In the genomic region with DNA sequence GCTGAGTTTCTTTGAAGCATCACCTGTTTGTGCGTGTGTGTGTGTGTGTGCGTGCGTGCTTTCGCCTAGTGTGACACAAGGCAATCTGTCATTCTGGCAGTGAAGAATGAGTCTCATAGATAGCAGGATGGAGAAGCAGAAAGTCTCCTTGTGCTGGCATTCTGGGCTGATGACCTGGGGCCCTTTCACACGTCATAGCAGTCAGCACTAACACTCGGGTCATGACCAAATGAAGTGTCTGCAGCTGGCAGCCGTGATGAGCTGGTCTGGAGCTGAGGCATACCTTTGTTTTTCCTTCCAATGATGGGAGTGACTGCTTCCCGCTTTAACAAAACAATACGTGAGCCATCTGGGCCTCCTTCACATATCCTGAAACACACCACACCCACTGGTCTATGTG, we compare ENCODE assay signal across 27 cellular contexts.
DNase-seq lines count a peak whose midpoint lies in the region; ATAC-seq and TF ChIP-seq lines count a peak whose summit lies in the region.
"Had no signal": no experiment of that assay in that cellular context is flagged by ENCODE, and none has a peak within 500 bp of the region (broad histone marks: within the 10 kb centered on the region; RNA-seq: fewer than 3 reads in every experiment).

No MANE protein-coding gene starts in this region.

- H3K4me1 ChIP-seq in endodermal cell (ENCODE audit: control insufficient read depth, insufficient read depth, low read length) (no peaks in the 10 kb centered on the region), mesenchymal stem cell (ENCODE audit: control insufficient read depth, insufficient read depth, low read depth, low read length) (peaks cover 2% of the 10 kb centered on the region)
- H3K4me1 ChIP-seq: Caco-2, HAP-1, heart right ventricle, pancreas, SJCRH30 had no signal

- no peaks in the 10 kb centered on the region for H3K36me3 ChIP-seq in endodermal cell (ENCODE audit: control insufficient read depth, insufficient read depth, low read length)
- H3K36me3 ChIP-seq in mesenchymal stem cell (ENCODE audit: control insufficient read depth in 1 of 2, insufficient read depth in 2 of 2, low read depth in 1 of 2, low read length in 2 of 2), result no peaks in the 10 kb centered on the region
- H3K36me3 ChIP-seq: HAP-1, heart right ventricle, pancreas, SJCRH30, WERI-Rb-1 had no signal

- H3K27ac ChIP-seq in endodermal cell (ENCODE audit: low read depth, low read length) (no peak overlapping the region), mesenchymal stem cell (ENCODE audit: low read length, poor library complexity, severe bottlenecking) (no peak overlapping the region)
- H3K27ac ChIP-seq: heart right ventricle, pancreas, SJCRH30, WERI-Rb-1 had no signal

- H3K36me3 Mint-ChIP-seq in endodermal cell (ENCODE audit: low read depth), result no peaks in the 10 kb centered on the region
- H3K36me3 Mint-ChIP-seq: naive thymus-derived CD4-positive, alpha-beta T cell had no signal

- no peak overlapping the region for H2BK12ac ChIP-seq in mesenchymal stem cell (ENCODE audit: low read length in 2 of 2)

- no peak overlapping the region for H4K91ac ChIP-seq in mesenchymal stem cell (ENCODE audit: low read length)

- H3K27me3 ChIP-seq in endodermal cell (ENCODE audit: control insufficient read depth, insufficient read depth, low read length, poor library complexity, severe bottlenecking) (no peaks in the 10 kb centered on the region), mesenchymal stem cell (ENCODE audit: control insufficient read depth in 1 of 2, insufficient read depth in 1 of 2, low read length in 2 of 2) (peaks cover 3 to 15% of the 10 kb centered on the region in 2 experiments)
- H3K27me3 ChIP-seq: pancreas, SJCRH30 had no signal

- TF ChIP-seq CTCF in endodermal cell (conservative IDR thresholded peaks at IDR 0.05), result no peak

- no peak overlapping the region for H2BK15ac ChIP-seq in mesenchymal stem cell (ENCODE audit: low read depth, poor library complexity, severe bottlenecking)

- no peak overlapping the region for H3K4me3 Mint-ChIP-seq in endodermal cell
- H3K4me3 Mint-ChIP-seq in stimulated activated naive CD8-positive, alpha-beta T cell treated with anti-CD3 and anti-CD28 coated beads, Interleukin-15, amount 100 ng/mL, for 72 hours, result no peak overlapping the region
- H3K4me3 Mint-ChIP-seq: activated CD4-positive, alpha-beta memory T cell treated with anti-CD3 and anti-CD28 coated beads, Interleukin-2, amount 10 ng/mL, durations not matched to agents 7 days and 5 days; B cell; IgD-negative memory B cell; memory B cell; naive thymus-derived CD4-positive, alpha-beta T cell; stimulated activated naive CD8-positive, alpha-beta T cell treated with anti-CD3 and anti-CD28 coated beads, Interleukin-15, Interleukin-2, amounts not matched to agents 100 ng/mL and 50 ng/mL, for 24 hours; T-helper 17 cell had no signal

- no peaks in the 10 kb centered on the region for H3K79me1 ChIP-seq in mesenchymal stem cell (replicated peaks; ENCODE audit: low read length, poor library complexity, severe bottlenecking)

- H3K9me3 Mint-ChIP-seq in endodermal cell, result peaks cover 2% of the 10 kb centered on the region
- no peaks in the 10 kb centered on the region for H3K9me3 Mint-ChIP-seq in stimulated activated naive CD8-positive, alpha-beta T cell treated with anti-CD3 and anti-CD28 coated beads, Interleukin-15, amount 100 ng/mL, for 72 hours
- H3K9me3 Mint-ChIP-seq: activated CD4-positive, alpha-beta memory T cell treated with anti-CD3 and anti-CD28 coated beads, Interleukin-2, amount 10 ng/mL, durations not matched to agents 7 days and 5 days; stimulated activated naive CD8-positive, alpha-beta T cell treated with anti-CD3 and anti-CD28 coated beads, Interleukin-15, Interleukin-2, amounts not matched to agents 100 ng/mL and 50 ng/mL, for 24 hours had no signal

- WGBS in endodermal cell (ENCODE audit: insufficient coverage in 1 of 2, insufficient read length in 1 of 2), 2 experiments, result 80 to 82% methylated on average over 9 of the region's 9 CpGs
- 41% methylated on average over 9 of the region's 9 CpGs for WGBS in mesenchymal stem cell

- no peak overlapping the region for H3K4ac ChIP-seq in mesenchymal stem cell (ENCODE audit: low read depth in 1 of 2, low read length in 2 of 2)

- H3K9me3 ChIP-seq in endodermal cell (ENCODE audit: control insufficient read depth, low read length) (no peaks in the 10 kb centered on the region), mesenchymal stem cell (ENCODE audit: control insufficient read depth, low read length) (no peaks in the 10 kb centered on the region)
- H3K9me3 ChIP-seq: Caco-2, HAP-1, heart right ventricle, pancreas had no signal

- H3K4me2 ChIP-seq in mesenchymal stem cell (ENCODE audit: low read length, poor library complexity, severe bottlenecking), result no peak overlapping the region

- H3K18ac ChIP-seq in mesenchymal stem cell (ENCODE audit: low read depth in 1 of 2, low read length in 2 of 2), result no peak overlapping the region

- peak overlapping the region; percentile 37 for H3K27ac Mint-ChIP-seq in endodermal cell
- H3K27ac Mint-ChIP-seq in stimulated activated naive CD8-positive, alpha-beta T cell treated with anti-CD3 and anti-CD28 coated beads, Interleukin-15, amount 100 ng/mL, for 72 hours, result no peak overlapping the region
- H3K27ac Mint-ChIP-seq: activated CD4-positive, alpha-beta memory T cell treated with anti-CD3 and anti-CD28 coated beads, Interleukin-2, amount 10 ng/mL, durations not matched to agents 7 days and 5 days; B cell; IgD-negative memory B cell; memory B cell; naive thymus-derived CD4-positive, alpha-beta T cell; stimulated activated naive CD8-positive, alpha-beta T cell treated with anti-CD3 and anti-CD28 coated beads, Interleukin-15, Interleukin-2, amounts not matched to agents 100 ng/mL and 50 ng/mL, for 24 hours; T-helper 17 cell had no signal

- H3K9ac ChIP-seq in endodermal cell (ENCODE audit: extremely low read depth, low read length, poor library complexity, severe bottlenecking) (no peak overlapping the region), mesenchymal stem cell (ENCODE audit: low read length) (no peak overlapping the region)

- H3K14ac ChIP-seq in mesenchymal stem cell (ENCODE audit: low read length in 2 of 2), result peak overlapping the region in 1 of 2 experiments; percentile 23

- peaks cover 12% of the 10 kb centered on the region for H3K4me1 Mint-ChIP-seq in endodermal cell
- no peaks in the 10 kb centered on the region for H3K4me1 Mint-ChIP-seq in stimulated activated naive CD8-positive, alpha-beta T cell treated with anti-CD3 and anti-CD28 coated beads, Interleukin-15, amount 100 ng/mL, for 72 hours
- H3K4me1 Mint-ChIP-seq: activated CD4-positive, alpha-beta memory T cell treated with anti-CD3 and anti-CD28 coated beads, Interleukin-2, amount 10 ng/mL, durations not matched to agents 7 days and 5 days; B cell; IgD-negative memory B cell; memory B cell; T-helper 17 cell had no signal

- no peak overlapping the region for H2BK120ac ChIP-seq in mesenchymal stem cell (ENCODE audit: low read depth, low read length)

- no peak overlapping the region for H2AK5ac ChIP-seq in mesenchymal stem cell (ENCODE audit: low read length, severe bottlenecking)

- DNase-seq in HT1080 (ENCODE audit: low read depth) (peak; percentile 50), NCI-H748 (lab: John Stamatoyannopoulos, UW; ENCODE audit: unreplicated experiment) (peak; percentile 91), endodermal cell (no peak), mesenchymal stem cell (peak; percentile 40), anterior cingulate cortex (lab: John Stamatoyannopoulos, UW) (no peak)
- no peak for DNase-seq in stimulated activated naive CD8-positive, alpha-beta T cell treated with anti-CD3 and anti-CD28 coated beads, Interleukin-15, amount 100 ng/mL, for 72 hours
- DNase-seq: activated CD4-positive, alpha-beta memory T cell treated with anti-CD3 and anti-CD28 coated beads, Interleukin-2, amount 10 ng/mL, durations not matched to agents 7 days and 5 days; activated naive CD4-positive, alpha-beta T cell treated with Interleukin-2 at 50 U/mL for 16 hours; activated T-cell treated with anti-CD3 and anti-CD28 coated beads, Interleukin-2, amount 50 U/mL, for 1 hour; aorta; Caco-2; cerebellar nuclear complex; heart right ventricle; naive thymus-derived CD4-positive, alpha-beta T cell; NCI-H524 treated with DMSO at 0.1 percent for 48 hours; pancreas; SJCRH30; stimulated activated CD4-positive, alpha-beta T cell treated with anti-CD3 and anti-CD28 coated beads, Interleukin-2, amount 100 ng/mL, for 24 hours; T-helper 17 cell; trophoblast cell; WERI-Rb-1 had no signal

- H4K8ac ChIP-seq in mesenchymal stem cell (ENCODE audit: low read length), result no peak overlapping the region

- no peak overlapping the region for H3K23ac ChIP-seq in mesenchymal stem cell (ENCODE audit: low read length in 2 of 2)

- H3K4me3 ChIP-seq in endodermal cell (ENCODE audit: low read length), result no peak overlapping the region
- H3K4me3 ChIP-seq in mesenchymal stem cell (ENCODE audit: insufficient read depth in 1 of 2, low read depth in 1 of 2, low read length in 2 of 2), result no peak overlapping the region
- H3K4me3 ChIP-seq: HAP-1, heart right ventricle, pancreas, SJCRH30 had no signal

- H2AFZ ChIP-seq in mesenchymal stem cell (ENCODE audit: low read depth, low read length), result no peak overlapping the region

- H2BK5ac ChIP-seq in mesenchymal stem cell (ENCODE audit: low read depth, low read length, poor library complexity, severe bottlenecking), result no peak overlapping the region

- H3K27me3 Mint-ChIP-seq in endodermal cell (ENCODE audit: insufficient read depth), result peaks cover 6% of the 10 kb centered on the region
- no peaks in the 10 kb centered on the region for H3K27me3 Mint-ChIP-seq in stimulated activated naive CD8-positive, alpha-beta T cell treated with anti-CD3 and anti-CD28 coated beads, Interleukin-15, amount 100 ng/mL, for 72 hours
- H3K27me3 Mint-ChIP-seq: activated CD4-positive, alpha-beta memory T cell treated with anti-CD3 and anti-CD28 coated beads, Interleukin-2, amount 10 ng/mL, durations not matched to agents 7 days and 5 days; stimulated activated naive CD8-positive, alpha-beta T cell treated with anti-CD3 and anti-CD28 coated beads, Interleukin-15, Interleukin-2, amounts not matched to agents 100 ng/mL and 50 ng/mL, for 24 hours had no signal

- ATAC-seq in HG03469 (IDR thresholded peaks at IDR 0.05; ENCODE audit: unreplicated experiment), result no peak
- ATAC-seq in stimulated activated naive CD8-positive, alpha-beta T cell treated with anti-CD3 and anti-CD28 coated beads, Interleukin-15, amount 100 ng/mL, for 72 hours, result no peak
- ATAC-seq: heart right ventricle; naive thymus-derived CD4-positive, alpha-beta T cell; pancreas; T-helper 17 cell had no signal

Comparison
In these comparisons a context has a peak if more than half of its experiments do, and no peak if none do; other contexts are left out.
1. DNase-seq: peak in HT1080 (single experiment), NCI-H748 (single experiment) and mesenchymal stem cell (single experiment); none in endodermal cell (single experiment), stimulated activated naive CD8-positive, alpha-beta T cell treated with anti-CD3 and anti-CD28 coated beads, Interleukin-15, amount 100 ng/mL, for 72 hours (0 of 2) and anterior cingulate cortex (0 of 58).